In genomic region chr18:70462078-70462439, GRCh38 we compare ENCODE assay signal across 25 cellular contexts.
"Had no signal": no experiment of that assay in that cellular context is flagged by ENCODE, and none has a peak within 500 bp of the region (broad histone marks: within the 10 kb centered on the region; RNA-seq: fewer than 3 reads in every experiment).

No MANE protein-coding gene starts in this region.

- H3K36me3 ChIP-seq: gastroesophageal sphincter, pancreas, prostate gland, suprapubic skin, tibial nerve had no signal

- H3K4me1 ChIP-seq: prostate gland had no signal

- DNase-seq: activated CD4-positive, alpha-beta T cell treated with anti-CD3 and anti-CD28 coated beads for 36 hours; activated CD4-positive, CD25-positive, alpha-beta regulatory T cell; activated CD8-positive, alpha-beta memory T cell treated with anti-CD3 and anti-CD28 coated beads, Interleukin-2, amount 10 ng/mL, durations not matched to agents 7 days and 5 days; activated CD8-positive, alpha-beta T cell treated with anti-CD3 and anti-CD28 coated beads, Interleukin-2, amount 10 ng/mL, durations not matched to agents 7 days and 5 days; activated naive CD8-positive, alpha-beta T cell treated with anti-CD3 and anti-CD28 coated beads, Interleukin-2, amount 50 U/mL, for 24 hours; activated T-cell treated with anti-CD3 and anti-CD28 coated beads, Interleukin-2, amount 50 U/mL, for 48 hours; amygdala; caudate nucleus; cortex of kidney; islet precursor cell; mammary epithelial cell; naive B cell; nucleus accumbens; pancreas; retina; stimulated activated CD4-positive, alpha-beta T cell treated with anti-CD3 and anti-CD28 coated beads, Interleukin-15, amount 100 ng/mL, for 24 hours; stimulated activated CD4-positive, alpha-beta T cell treated with anti-CD3 and anti-CD28 coated beads, Interleukin-2, amount 100 ng/mL, for 24 hours; stimulated activated naive B cell treated with anti-CD40 and anti-IgM and Interleukin-4, amounts not matched to agents 10 μg/mL and 1 μg/mL and 100 μg/mL, for 72 hours; T-helper 2 cell had no signal

- ATAC-seq: activated CD4-positive, alpha-beta T cell treated with anti-CD3 and anti-CD28 coated beads for 36 hours; activated CD8-positive, alpha-beta memory T cell treated with anti-CD3 and anti-CD28 coated beads, Interleukin-2, amount 10 ng/mL, durations not matched to agents 7 days and 5 days; activated CD8-positive, alpha-beta T cell treated with anti-CD3 and anti-CD28 coated beads, Interleukin-2, amount 10 ng/mL, durations not matched to agents 7 days and 5 days; activated naive CD8-positive, alpha-beta T cell treated with anti-CD3 and anti-CD28 coated beads, Interleukin-2, amount 50 U/mL, for 24 hours; gastroesophageal sphincter; pancreas; stimulated activated naive B cell treated with anti-CD40 and anti-IgM and Interleukin-4, amounts not matched to agents 10 μg/mL and 1 μg/mL and 100 μg/mL, for 72 hours had no signal

- H2AFZ ChIP-seq: hepatocyte had no signal

- H3K27ac ChIP-seq: gastroesophageal sphincter, hepatocyte, pancreas, prostate gland, suprapubic skin, tibial nerve had no signal

- FAIRE-seq: endothelial cell of umbilical vein, pancreas had no signal

- H3K9me3 ChIP-seq: gastroesophageal sphincter, pancreas, prostate gland, suprapubic skin, tibial nerve had no signal

- H3K27me3 ChIP-seq: hepatocyte, pancreas, suprapubic skin, tibial nerve had no signal

- H3K4me3 ChIP-seq: gastroesophageal sphincter, hepatocyte, pancreas, prostate gland, suprapubic skin, tibial nerve had no signal

- H3K79me2 ChIP-seq: hepatocyte had no signal

- H3K4me2 ChIP-seq: hepatocyte had no signal
